In genomic region chr15:89761009-89761831, GRCh38 we compare ENCODE assay signal across 10 cellular contexts. TPM values are rescaled to one million over a fixed set of nuclear protein-coding genes. Genes with fewer than 3 reads are reported as not detected.
DNase-seq lines count a peak whose midpoint lies in the region; ATAC-seq, FAIRE-seq and TF ChIP-seq lines count a peak whose summit lies in the region.
"Had no signal": no experiment of that assay in that cellular context is flagged by ENCODE, and none has a peak within 500 bp of the region (broad histone marks: within the 10 kb centered on the region; RNA-seq: fewer than 3 reads in every experiment).

No MANE protein-coding gene starts in this region.

- H3K36me3 Mint-ChIP-seq in CD4-positive, alpha-beta memory T cell, result no peaks in the 10 kb centered on the region

- DNase-seq in cardiac septum (ENCODE audit: low spot score) (peak; percentile 38), right atrium auricular region (ENCODE audit: low spot score) (no peak), NCI-H2196 treated with DMSO at 0.1 percent for 48 hours (lab: John Stamatoyannopoulos, UW; ENCODE audit: unreplicated experiment) (peak; percentile 61), kidney (peak; percentile 78), upper lobe of left lung (peak in 1 of 2 donors; percentile 72), CD1c-positive myeloid dendritic cell (ENCODE audit: extremely low spot score) (no peak), GF-D8 (lab: John Stamatoyannopoulos, UW) (no peak)
- DNase-seq in CD4-positive, alpha-beta memory T cell, result no peak
- DNase-seq: NCI-H2227 treated with DMSO at 0.1 percent for 48 hours had no signal

- TF ChIP-seq EP300 in upper lobe of left lung (IDR thresholded peaks at IDR 0.05), result no peak

- H3K27ac Mint-ChIP-seq in CD4-positive, alpha-beta memory T cell, result peak overlapping the region in 1 of 7 donors; percentile 67

- H3K4me1 ChIP-seq in right atrium auricular region, result no peaks in the 10 kb centered on the region
- peaks cover 0 to 9% of the 10 kb centered on the region in 2 donors for H3K4me1 ChIP-seq in kidney (ENCODE audit: control insufficient read depth in 1 of 2, insufficient read depth in 1 of 2, low read depth in 1 of 2, low read length in 2 of 2)
- peaks cover 0 to 16% (median 15%) of the 10 kb centered on the region in 4 donors for H3K4me1 ChIP-seq in upper lobe of left lung
- no peaks in the 10 kb centered on the region for H3K4me1 ChIP-seq in CD4-positive, alpha-beta memory T cell (ENCODE audit: insufficient read depth, low read length)

- TF ChIP-seq CTCF in right atrium auricular region (IDR thresholded peaks at IDR 0.05), result peak in 1 of 2 donors; percentile 9
- no peak for TF ChIP-seq CTCF in kidney (IDR thresholded peaks at IDR 0.05; ENCODE audit: borderline replicate concordance, extremely low read depth, insufficient read depth)
- no peak for TF ChIP-seq CTCF in upper lobe of left lung (IDR thresholded peaks at IDR 0.05)

- H3K4me3 Mint-ChIP-seq in CD4-positive, alpha-beta memory T cell, result no peak overlapping the region

- peaks cover 0 to 13% of the 10 kb centered on the region in 2 donors for H3K27me3 Mint-ChIP-seq in CD4-positive, alpha-beta memory T cell

- no peaks in the 10 kb centered on the region for H3K36me3 ChIP-seq in right atrium auricular region
- H3K36me3 ChIP-seq in kidney (ENCODE audit: control insufficient read depth in 1 of 2, insufficient read depth in 2 of 2, low read length in 2 of 2), result no peaks in the 10 kb centered on the region
- H3K36me3 ChIP-seq in upper lobe of left lung, result no peaks in the 10 kb centered on the region
- H3K36me3 ChIP-seq in CD4-positive, alpha-beta memory T cell (ENCODE audit: insufficient read depth, low read length), result no peaks in the 10 kb centered on the region

- no peak overlapping the region for H3K4me3 ChIP-seq in right atrium auricular region
- H3K4me3 ChIP-seq in kidney (ENCODE audit: low read length in 2 of 2), result no peak overlapping the region
- H3K4me3 ChIP-seq in upper lobe of left lung, result no peak overlapping the region
- no peak overlapping the region for H3K4me3 ChIP-seq in CD4-positive, alpha-beta memory T cell (ENCODE audit: low read length in 2 of 2)

- intact Hi-C loops in cardiac septum (cut with DNase I) (loop anchor here (2.0 to 10.0 kb wide), 3 partner anchors 74 to 304 kb away; no protein-coding TSS in a partner anchor), kidney (cut with DNase I) (no loop called here)
- intact Hi-C loops in CD4-positive, alpha-beta memory T cell (cut with micrococcal nuclease), result loop anchor here (2.0 to 5.0 kb wide), 2 partner anchors 310 to 326 kb away; no protein-coding TSS in a partner anchor

- H3K9me3 ChIP-seq in right atrium auricular region, result no peaks in the 10 kb centered on the region
- no peaks in the 10 kb centered on the region for H3K9me3 ChIP-seq in kidney (ENCODE audit: control insufficient read depth in 1 of 2, low read length in 2 of 2)
- H3K9me3 ChIP-seq in upper lobe of left lung, result no peaks in the 10 kb centered on the region
- H3K9me3 ChIP-seq in CD4-positive, alpha-beta memory T cell (ENCODE audit: control insufficient read depth in 1 of 2, low read length in 2 of 2), result no peaks in the 10 kb centered on the region

- 55 to 68% methylated on average over 15 to 16 of the region's 18 CpGs for WGBS in upper lobe of left lung, 2 donors

- peak in 1 of 4 donors; percentile 27 for TF ChIP-seq POLR2A in upper lobe of left lung (IDR thresholded peaks at IDR 0.05)

- no peaks in the 10 kb centered on the region for H3K9me3 Mint-ChIP-seq in CD4-positive, alpha-beta memory T cell

- no peak for FAIRE-seq in kidney (lab: Jason Lieb, UNC)

- H3K27me3 ChIP-seq in right atrium auricular region, result no peaks in the 10 kb centered on the region
- no peaks in the 10 kb centered on the region for H3K27me3 ChIP-seq in upper lobe of left lung
- H3K27me3 ChIP-seq in CD4-positive, alpha-beta memory T cell (ENCODE audit: insufficient read depth, low read length), result no peaks in the 10 kb centered on the region

- CTCF ChIA-PET in CD4-positive, alpha-beta memory T cell (lab: Charles Lee; ENCODE audit: partially characterized antibody), result interaction anchor here (0.7 to 3.5 kb wide), 18 partner anchors 8 to 459 kb away, joined by 3 to 33 read pairs (median 4); no protein-coding TSS in a partner anchor

- ATAC-seq in upper lobe of left lung (ENCODE audit: low FRiP score in 2 of 2), result peak; percentile 43 to 72

- H3K9ac ChIP-seq in kidney (ENCODE audit: low read length in 2 of 2), result no peak overlapping the region

- POLR2A ChIA-PET in CD4-positive, alpha-beta memory T cell (lab: Charles Lee; ENCODE audit: partially characterized antibody), result no interaction called here

- H3K27ac ChIP-seq in right atrium auricular region, result no peak overlapping the region
- peak overlapping the region in 1 of 2 donors; percentile 23 for H3K27ac ChIP-seq in kidney (ENCODE audit: low read depth in 2 of 2, low read length in 2 of 2)
- H3K27ac ChIP-seq in upper lobe of left lung, result peak overlapping the region in 2 of 4 donors; percentile 49 to 70
- no peak overlapping the region for H3K27ac ChIP-seq in CD4-positive, alpha-beta memory T cell (ENCODE audit: low read depth, low read length)

- no peaks in the 10 kb centered on the region for H3K4me1 Mint-ChIP-seq in CD4-positive, alpha-beta memory T cell

RNA-seq across cellular contexts. Expression of gene MESP1, which starts 10.2 kb away (rescaled TPM):
- 0.86 TPM for total RNA-seq in cardiac septum
- total RNA-seq in right atrium auricular region, result 1 to 10 TPM; 2.3 to 2.4 TPM
- 2.1 TPM for total RNA-seq in kidney
- 6.0 TPM for polyA plus RNA-seq in kidney (ENCODE audit: insufficient read depth, low read depth, low replicate concordance)
- total RNA-seq in upper lobe of left lung, result 1 to 10 TPM in 5 of 6 donors, under 1 TPM in 1; 0.49 to 3.5 (median 1.7) TPM
- total RNA-seq in CD4-positive, alpha-beta memory T cell, result under 1 TPM; 0.53 to 0.79 TPM
- polyA plus RNA-seq in CD4-positive, alpha-beta memory T cell, result 1 to 10 TPM in 1 of 2 donors, under 1 TPM in 1; 0.69 to 1.2 TPM

RNA-seq across cellular contexts. Expression of gene MESP2, which starts 14.9 kb away (rescaled TPM):
- total RNA-seq in cardiac septum (0.19 TPM), right atrium auricular region (not detected), kidney (0.47 TPM), upper lobe of left lung (under 1 TPM in 1 of 6 donors, not detected in 5; 0.26 TPM)
- polyA plus RNA-seq in kidney (ENCODE audit: insufficient read depth, low read depth, low replicate concordance), result 0.24 TPM
- total RNA-seq in CD4-positive, alpha-beta memory T cell, result not detected
- polyA plus RNA-seq in CD4-positive, alpha-beta memory T cell, result not detected
- total RNA-seq: renal cortical epithelial cell had no signal

RNA-seq across cellular contexts. Expression of gene ANPEP, which starts 53.4 kb away (rescaled TPM):
- total RNA-seq in cardiac septum, result 4.3 TPM
- total RNA-seq in right atrium auricular region, result 10 to 100 TPM in 1 of 2 donors, 1 to 10 TPM in 1; 8.1 to 22.7 TPM
- total RNA-seq in kidney, result 221 TPM
- 242 TPM for polyA plus RNA-seq in kidney (ENCODE audit: insufficient read depth, low read depth, low replicate concordance)
- total RNA-seq in upper lobe of left lung, result 100 to 1,000 TPM in 3 of 6 donors, 10 to 100 TPM in 3; 52.7 to 201 (median 98.9) TPM
- 1 to 10 TPM; 1.9 to 2.2 TPM for total RNA-seq in CD4-positive, alpha-beta memory T cell
- not detected for polyA plus RNA-seq in CD4-positive, alpha-beta memory T cell

Comparison
In these comparisons a context has a peak if more than half of its experiments do, and no peak if none do; other contexts are left out.
1. DNase-seq: peak in cardiac septum (single experiment), NCI-H2196 treated with DMSO at 0.1 percent for 48 hours (single experiment) and kidney (single experiment); none in right atrium auricular region (single experiment), CD4-positive, alpha-beta memory T cell (0 of 5), CD1c-positive myeloid dendritic cell (single experiment) and GF-D8 (single experiment).